ENCODE assay signal across 18 cellular contexts in genomic region chr19:41991025-41991424, GRCh38.
"Had no signal": no experiment of that assay in that cellular context is flagged by ENCODE, and none has a peak within 500 bp of the region (broad histone marks: within the 10 kb centered on the region; RNA-seq: fewer than 3 reads in every experiment).

No MANE protein-coding gene starts in this region.

- H3K4me3 ChIP-seq: ascending aorta, coronary artery, gastroesophageal sphincter, lung, spleen had no signal

- DNase-seq: activated CD4-positive, alpha-beta T cell treated with anti-CD3 and anti-CD28 coated beads, Interleukin-2, amount 50 U/mL, for 4 hours; activated CD4-positive, CD25-positive, alpha-beta regulatory T cell; activated gamma-delta T cell treated with Interleukin-2 at 50 U/mL for 16 hours; activated naive CD8-positive, alpha-beta T cell treated with anti-CD3 and anti-CD28 coated beads, Interleukin-2, amount 10 ng/mL, durations not matched to agents 7 days and 5 days; activated T-cell treated with anti-CD3 and anti-CD28 coated beads, Interleukin-2, amount 50 U/mL, for 72 hours; effector CD8-positive, alpha-beta T cell; hippocampal formation; naive B cell; spleen; stimulated activated CD4-positive, alpha-beta T cell treated with anti-CD3 and anti-CD28 coated beads, Interleukin-1b, Interleukin-23, amount 100 ng/mL, for 48 hours; stimulated activated naive CD4-positive, alpha-beta T cell; T-helper 2 cell; trophoblast cell had no signal

- H3K36me3 ChIP-seq: ascending aorta, gastroesophageal sphincter, spleen had no signal

- ATAC-seq: activated T-cell treated with anti-CD3 and anti-CD28 coated beads, Interleukin-2, amount 50 U/mL, for 72 hours; gastroesophageal sphincter; sciatic nerve had no signal

- H3K9me3 Mint-ChIP-seq: activated naive CD8-positive, alpha-beta T cell treated with anti-CD3 and anti-CD28 coated beads, Interleukin-2, amount 10 ng/mL, durations not matched to agents 7 days and 5 days; activated T-cell treated with anti-CD3 and anti-CD28 coated beads, Interleukin-2, amount 50 U/mL, for 72 hours had no signal

- H3K27ac Mint-ChIP-seq: activated naive CD8-positive, alpha-beta T cell treated with anti-CD3 and anti-CD28 coated beads, Interleukin-2, amount 10 ng/mL, durations not matched to agents 7 days and 5 days; activated T-cell treated with anti-CD3 and anti-CD28 coated beads, Interleukin-2, amount 50 U/mL, for 72 hours; naive B cell had no signal

- H3K9me3 ChIP-seq: ascending aorta, gastroesophageal sphincter, spleen had no signal

- H3K4me3 Mint-ChIP-seq: activated T-cell treated with anti-CD3 and anti-CD28 coated beads, Interleukin-2, amount 50 U/mL, for 72 hours; naive B cell had no signal

- H3K27ac ChIP-seq: ascending aorta, coronary artery, gastroesophageal sphincter, spleen had no signal

- H3K36me3 Mint-ChIP-seq: activated naive CD8-positive, alpha-beta T cell treated with anti-CD3 and anti-CD28 coated beads, Interleukin-2, amount 10 ng/mL, durations not matched to agents 7 days and 5 days; naive B cell had no signal
